Comparison of ENCODE assay signal across 14 cellular contexts in genomic region chr20:62636446-62636845, GRCh38. TPM values are rescaled to one million over a fixed set of nuclear protein-coding genes. Genes with fewer than 3 reads are reported as not detected.
DNase-seq lines count a peak whose midpoint lies in the region; ATAC-seq and TF ChIP-seq lines count a peak whose summit lies in the region.
"Had no signal": no experiment of that assay in that cellular context is flagged by ENCODE, and none has a peak within 500 bp of the region (broad histone marks: within the 10 kb centered on the region; RNA-seq: fewer than 3 reads in every experiment).

No MANE protein-coding gene starts in this region.

- H3K4me1 Mint-ChIP-seq in activated CD4-positive, alpha-beta memory T cell treated with anti-CD3 and anti-CD28 coated beads, Interleukin-2, amount 10 ng/mL, durations not matched to agents 7 days and 5 days = peaks cover 26% of the 10 kb centered on the region

- H3K4me1 ChIP-seq in DND-41 (ENCODE audit: insufficient read depth, low read length) (peaks cover 2% of the 10 kb centered on the region), right lobe of liver (no peaks in the 10 kb centered on the region), GM23248 (ENCODE audit: insufficient read depth) (no peaks in the 10 kb centered on the region)

- no peak overlapping the region for H3K4me3 ChIP-seq in DND-41 (ENCODE audit: low read depth in 1 of 2, low read length in 2 of 2)
- H3K4me3 ChIP-seq in right lobe of liver = no peak overlapping the region
- no peak overlapping the region for H3K4me3 ChIP-seq in GM23248
- H3K4me3 ChIP-seq: esophagus squamous epithelium, left lung, thoracic aorta had no signal

- in situ Hi-C loops in GM23248 (cut with MboI) = no loop called here

- H3K9me2 ChIP-seq in GM23248 (ENCODE audit: insufficient read depth) = no peaks in the 10 kb centered on the region

- H4K20me1 ChIP-seq in DND-41 (ENCODE audit: insufficient read depth, low read length) (no peaks in the 10 kb centered on the region), GM23248 (ENCODE audit: insufficient read depth) (no peaks in the 10 kb centered on the region)

- TF ChIP-seq POLR2A in right lobe of liver (IDR thresholded peaks at IDR 0.05) = no peak

- no peaks in the 10 kb centered on the region for H3F3A ChIP-seq in GM23248 (ENCODE audit: insufficient read depth)

- intact Hi-C loops in right lobe of liver (cut with DNase I) = no loop called here

- H3K27ac ChIP-seq in DND-41 (ENCODE audit: low read length) (no peak overlapping the region), right lobe of liver (no peak overlapping the region), GM23248 (no peak overlapping the region)
- H3K27ac ChIP-seq: esophagus squamous epithelium, left lung, thoracic aorta had no signal

- no peaks in the 10 kb centered on the region for H3K9me3 Mint-ChIP-seq in activated CD4-positive, alpha-beta memory T cell treated with anti-CD3 and anti-CD28 coated beads, Interleukin-2, amount 10 ng/mL, durations not matched to agents 7 days and 5 days

- H3K4me2 ChIP-seq in DND-41 (ENCODE audit: insufficient read depth, low read length) (no peak overlapping the region), GM23248 (ENCODE audit: unreplicated experiment) (no peak overlapping the region)

- H2AFZ ChIP-seq in DND-41 (ENCODE audit: low read depth, low read length) (no peak overlapping the region), GM23248 (no peak overlapping the region)

- H3K36me3 ChIP-seq in DND-41 (ENCODE audit: insufficient read depth, low read length) (no peaks in the 10 kb centered on the region), right lobe of liver (no peaks in the 10 kb centered on the region), GM23248 (ENCODE audit: low read depth) (no peaks in the 10 kb centered on the region)
- H3K36me3 ChIP-seq: esophagus squamous epithelium, left lung, thoracic aorta had no signal

- no peak overlapping the region for H3K9ac ChIP-seq in DND-41 (ENCODE audit: low read depth, low read length)
- no peak overlapping the region for H3K9ac ChIP-seq in GM23248

- 60% methylated on average over 6 of the region's 16 CpGs for whole genome bisulfite sequencing in right lobe of liver (ENCODE audit: insufficient coverage, low coverage, low lambda C conversion rate, missing lambda C conversion rate)
- WGBS in GM23248 (ENCODE audit: low coverage in 1 of 2, low lambda C conversion rate in 2 of 2, missing lambda C conversion rate in 2 of 2), 2 experiments = 24 to 28% methylated on average over 15 to 16 of the region's 16 CpGs

- no peak overlapping the region for H3K4me3 Mint-ChIP-seq in activated CD4-positive, alpha-beta memory T cell treated with anti-CD3 and anti-CD28 coated beads, Interleukin-2, amount 10 ng/mL, durations not matched to agents 7 days and 5 days

- DNase-seq in DND-41 (peak; percentile 29), Kasumi-1 (lab: John Stamatoyannopoulos, UW) (peak; percentile 80 to 82), right lobe of liver (no peak), DMS153 treated with DMSO at 0.1 percent for 48 hours (lab: John Stamatoyannopoulos, UW; ENCODE audit: unreplicated experiment) (no peak), GM23248 (no peak)
- peak; percentile 37 for DNase-seq in activated CD4-positive, alpha-beta memory T cell treated with anti-CD3 and anti-CD28 coated beads, Interleukin-2, amount 10 ng/mL, durations not matched to agents 7 days and 5 days
- no peak for DNase-seq in stimulated activated CD4-positive, alpha-beta T cell treated with anti-CD3 and anti-CD28 coated beads, Interleukin-4, amount 100 ng/mL, for 24 hours
- DNase-seq: activated CD4-positive, CD25-positive, alpha-beta regulatory T cell; C1 segment of cervical spinal cord; dermis blood vessel endothelial cell; esophagus squamous epithelium; stimulated activated CD4-positive, alpha-beta T cell treated with anti-CD3 and anti-CD28 coated beads, Interleukin-15, amount 100 ng/mL, for 24 hours had no signal

- H3K27me3 Mint-ChIP-seq in activated CD4-positive, alpha-beta memory T cell treated with anti-CD3 and anti-CD28 coated beads, Interleukin-2, amount 10 ng/mL, durations not matched to agents 7 days and 5 days = peaks cover 41% of the 10 kb centered on the region

- CTCF ChIA-PET in activated CD4-positive, alpha-beta memory T cell treated with anti-CD3 and anti-CD28 coated beads, Interleukin-2, amount 10 ng/mL, durations not matched to agents 7 days and 5 days (lab: Charles Lee) = interaction anchor here (1.5 to 2.9 kb wide), 2 partner anchors 13 to 19 kb away, joined by 4 to 10 read pairs; no protein-coding TSS in a partner anchor

- no peaks in the 10 kb centered on the region for H3K36me3 Mint-ChIP-seq in activated CD4-positive, alpha-beta memory T cell treated with anti-CD3 and anti-CD28 coated beads, Interleukin-2, amount 10 ng/mL, durations not matched to agents 7 days and 5 days (ENCODE audit: low read depth)

- POLR2A ChIA-PET in activated CD4-positive, alpha-beta memory T cell treated with anti-CD3 and anti-CD28 coated beads, Interleukin-2, amount 10 ng/mL, durations not matched to agents 7 days and 5 days (lab: Charles Lee) = interaction anchor here (0.9 to 2.4 kb wide), 3 partner anchors 10 to 14 kb away, joined by 3 to 10 read pairs (median 4); no protein-coding TSS in a partner anchor

- TF ChIP-seq CTCF in DND-41 (IDR thresholded peaks at IDR 0.05; ENCODE audit: borderline replicate concordance, extremely low read depth, low read length, poor library complexity, severe bottlenecking) = no peak
- no peak for TF ChIP-seq CTCF in right lobe of liver (IDR thresholded peaks at IDR 0.05)

- peaks cover 43% of the 10 kb centered on the region for H3K27me3 ChIP-seq in DND-41 (ENCODE audit: insufficient read depth, low read length, poor library complexity)
- peaks cover 0 to 9% of the 10 kb centered on the region in 2 donors for H3K27me3 ChIP-seq in right lobe of liver
- peaks cover 45% of the 10 kb centered on the region for H3K27me3 ChIP-seq in GM23248 (replicated peaks; ENCODE audit: insufficient read depth)

- H3K27ac Mint-ChIP-seq in activated CD4-positive, alpha-beta memory T cell treated with anti-CD3 and anti-CD28 coated beads, Interleukin-2, amount 10 ng/mL, durations not matched to agents 7 days and 5 days = no peak overlapping the region

- ATAC-seq in DND-41 (ENCODE audit: insufficient read depth, low read depth) = peak; percentile 58
- ATAC-seq in right lobe of liver = peak; percentile 20 to 57 (median 41)
- ATAC-seq: left lung had no signal

- H3K79me2 ChIP-seq in DND-41 (ENCODE audit: insufficient read depth, low read length) = no peaks in the 10 kb centered on the region
- H3K79me2 ChIP-seq in GM23248 (ENCODE audit: insufficient read depth) = no peaks in the 10 kb centered on the region

- H3K9me3 ChIP-seq in DND-41 (ENCODE audit: insufficient read depth, low read length, severe bottlenecking) (no peaks in the 10 kb centered on the region), right lobe of liver (no peaks in the 10 kb centered on the region), GM23248 (ENCODE audit: low read depth) (no peaks in the 10 kb centered on the region)
- H3K9me3 ChIP-seq: esophagus squamous epithelium, left lung, thoracic aorta had no signal

RNA-seq across cellular contexts. Expression of gene SLCO4A1, which starts 5.9 kb away (rescaled TPM):
- 10 to 100 TPM; 51.5 to 51.7 TPM for total RNA-seq in activated CD4-positive, alpha-beta memory T cell treated with anti-CD3 and anti-CD28 coated beads, Interleukin-2, amount 10 ng/mL, durations not matched to agents 7 days and 5 days
- 1 to 10 TPM in 5 of 6 experiments, under 1 TPM in 1; 0.93 to 8.8 (median 4.3) TPM for total RNA-seq in right lobe of liver
- 0.22 TPM in 1 of 2 replicates, not detected in the other for total RNA-seq in GM23248 (2014; rRNA removed; shearing (Covaris generic))
- 0.10 and 0.43 TPM in 2 replicates for polyA plus RNA-seq in GM23248 (2016; fragmentation: Nextera tagmentation; extraction: Ambion mirVana)

Comparison
In these comparisons a context has a peak if more than half of its experiments do, and no peak if none do; other contexts are left out.
1. DNase-seq: peak in DND-41 (single experiment), Kasumi-1 (2 of 2) and activated CD4-positive, alpha-beta memory T cell treated with anti-CD3 and anti-CD28 coated beads, Interleukin-2, amount 10 ng/mL, durations not matched to agents 7 days and 5 days (single experiment); none in right lobe of liver (0 of 3), DMS153 treated with DMSO at 0.1 percent for 48 hours (single experiment), stimulated activated CD4-positive, alpha-beta T cell treated with anti-CD3 and anti-CD28 coated beads, Interleukin-4, amount 100 ng/mL, for 24 hours (single experiment) and GM23248 (single experiment).
2. RNA of gene SLCO4A1, which starts 5.9 kb away (total RNA-seq): 51.5 to 51.7 TPM in activated CD4-positive, alpha-beta memory T cell treated with anti-CD3 and anti-CD28 coated beads, Interleukin-2, amount 10 ng/mL, durations not matched to agents 7 days and 5 days; 0.93 to 8.8 TPM in right lobe of liver and 0.22 TPM in GM23248; every median in the first group is over 4 times any median in the second.